In genomic region chr12:93317227-93317626, GRCh38 we compare ENCODE assay signal across 15 cellular contexts.
DNase-seq lines count a peak whose midpoint lies in the region; ATAC-seq and TF ChIP-seq lines count a peak whose summit lies in the region.
"Had no signal": no experiment of that assay in that cellular context is flagged by ENCODE, and none has a peak within 500 bp of the region (broad histone marks: within the 10 kb centered on the region; RNA-seq: fewer than 3 reads in every experiment).

No MANE protein-coding gene starts in this region.

- ATAC-seq in heart right ventricle (no peak), GM21737 (IDR thresholded peaks at IDR 0.05; ENCODE audit: unreplicated experiment) (no peak)
- ATAC-seq: naive thymus-derived CD8-positive, alpha-beta T cell; sciatic nerve had no signal

- DNase-seq in CD8-positive, alpha-beta memory T cell: no peak
- DNase-seq in HPDE6-E6E7 (ENCODE audit: extremely low spot score) (peak; percentile 9), SIG-M5 (lab: John Stamatoyannopoulos, UW) (peak; percentile 32), kidney glomerular epithelial cell (lab: John Stamatoyannopoulos, UW) (peak; percentile 26), T-helper 1 cell (no peak), heart right ventricle (no peak), uterus (no peak)
- DNase-seq: aorta; foreskin fibroblast; naive thymus-derived CD8-positive, alpha-beta T cell; RPMI8226; WERI-Rb-1 had no signal

- H3K4me1 ChIP-seq in CD8-positive, alpha-beta memory T cell (ENCODE audit: insufficient read depth, low read length): no peaks in the 10 kb centered on the region
- H3K4me1 ChIP-seq in heart right ventricle (peaks cover 0 to 15% (median 6%) of the 10 kb centered on the region in 9 donors), uterus (no peaks in the 10 kb centered on the region)

- no peak for TF ChIP-seq POLR2A in uterus (IDR thresholded peaks at IDR 0.05)

- TF ChIP-seq CTCF in heart right ventricle (IDR thresholded peaks at IDR 0.05) (no peak), uterus (IDR thresholded peaks at IDR 0.05) (no peak)

- peaks cover 0 to 5% of the 10 kb centered on the region in 2 donors for H3K27me3 Mint-ChIP-seq in CD8-positive, alpha-beta memory T cell
- H3K27me3 Mint-ChIP-seq: naive thymus-derived CD8-positive, alpha-beta T cell had no signal

- H3K27ac ChIP-seq in CD8-positive, alpha-beta memory T cell (ENCODE audit: low read depth, low read length): peak overlapping the region; percentile 78
- H3K27ac ChIP-seq in heart right ventricle: no peak overlapping the region
- H3K27ac ChIP-seq in uterus: no peak overlapping the region
- H3K27ac ChIP-seq: WERI-Rb-1 had no signal

- WGBS in heart right ventricle, 2 donors: 77 to 78% methylated on average over 6 of the region's 6 CpGs

- POLR2A ChIA-PET in CD8-positive, alpha-beta memory T cell (lab: Charles Lee): no interaction called here

- peaks cover 0 to 4% (median 0%) of the 10 kb centered on the region in 3 donors for H3K4me1 Mint-ChIP-seq in CD8-positive, alpha-beta memory T cell

- CTCF ChIA-PET in CD8-positive, alpha-beta memory T cell (lab: Charles Lee): interaction anchor here (1.1 kb wide), 1 partner anchor 10 kb away, joined by 3 read pairs; no protein-coding TSS in a partner anchor

- no peaks in the 10 kb centered on the region for H3K9me3 ChIP-seq in CD8-positive, alpha-beta memory T cell (ENCODE audit: low read length)
- H3K9me3 ChIP-seq in heart right ventricle: no peaks in the 10 kb centered on the region
- no peaks in the 10 kb centered on the region for H3K9me3 ChIP-seq in uterus
- H3K9me3 ChIP-seq: HAP-1 had no signal

- intact Hi-C loops in heart right ventricle (cut with DNase I) (no loop called here), uterus (cut with DNase I; ENCODE audit: low total_unique reads) (no loop called here)

- no peaks in the 10 kb centered on the region for H3K27me3 ChIP-seq in CD8-positive, alpha-beta memory T cell (ENCODE audit: insufficient read depth, low read length, poor library complexity, severe bottlenecking)
- H3K27me3 ChIP-seq in heart right ventricle (no peaks in the 10 kb centered on the region), uterus (no peaks in the 10 kb centered on the region)

- H3K9me3 Mint-ChIP-seq in CD8-positive, alpha-beta memory T cell: no peaks in the 10 kb centered on the region
- H3K9me3 Mint-ChIP-seq: naive thymus-derived CD8-positive, alpha-beta T cell had no signal

- H3K4me3 Mint-ChIP-seq in CD8-positive, alpha-beta memory T cell: peak overlapping the region in 1 of 7 donors; percentile 55
- H3K4me3 Mint-ChIP-seq: naive thymus-derived CD8-positive, alpha-beta T cell had no signal

- no peaks in the 10 kb centered on the region for H3K36me3 ChIP-seq in CD8-positive, alpha-beta memory T cell (ENCODE audit: insufficient read depth, low read length)
- H3K36me3 ChIP-seq in heart right ventricle (no peaks in the 10 kb centered on the region), uterus (no peaks in the 10 kb centered on the region)
- H3K36me3 ChIP-seq: HAP-1, WERI-Rb-1 had no signal

- H3K36me3 Mint-ChIP-seq in CD8-positive, alpha-beta memory T cell: no peaks in the 10 kb centered on the region
- H3K36me3 Mint-ChIP-seq: naive thymus-derived CD8-positive, alpha-beta T cell had no signal

- H3K27ac Mint-ChIP-seq in CD8-positive, alpha-beta memory T cell: no peak overlapping the region

- no peak overlapping the region for H3K4me3 ChIP-seq in CD8-positive, alpha-beta memory T cell (ENCODE audit: low read length)
- H3K4me3 ChIP-seq in heart right ventricle: no peak overlapping the region
- H3K4me3 ChIP-seq in uterus: no peak overlapping the region
- H3K4me3 ChIP-seq: HAP-1 had no signal

Comparison
In these comparisons a context has a peak if more than half of its experiments do, and no peak if none do; other contexts are left out.
1. DNase-seq: peak in HPDE6-E6E7 (single experiment), SIG-M5 (single experiment) and kidney glomerular epithelial cell (single experiment); none in CD8-positive, alpha-beta memory T cell (0 of 5), T-helper 1 cell (0 of 5), heart right ventricle (0 of 2) and uterus (0 of 2).